37 cellular contexts compared by ENCODE assay signal in genomic region chr3:10651506-10651905, GRCh38.
DNase-seq lines count a peak whose midpoint lies in the region; ATAC-seq, FAIRE-seq and TF ChIP-seq lines count a peak whose summit lies in the region.
"Had no signal": no experiment of that assay in that cellular context is flagged by ENCODE, and none has a peak within 500 bp of the region (broad histone marks: within the 10 kb centered on the region; RNA-seq: fewer than 3 reads in every experiment).

No MANE protein-coding gene starts in this region.

- H3K27ac Mint-ChIP-seq in naive thymus-derived CD4-positive, alpha-beta T cell: no peak overlapping the region
- H3K27ac Mint-ChIP-seq in stimulated activated naive CD8-positive, alpha-beta T cell treated with anti-CD3 and anti-CD28 coated beads, Interleukin-15, amount 100 ng/mL, for 72 hours: no peak overlapping the region
- H3K27ac Mint-ChIP-seq: B cell; CD14-positive monocyte; CD4-positive, alpha-beta memory T cell; CD4-positive, alpha-beta T cell; CD8-positive, alpha-beta T cell had no signal

- H3K4me2 ChIP-seq in IMR-90 (ENCODE audit: low read depth, low read length): no peak overlapping the region
- no peak overlapping the region for H3K4me2 ChIP-seq in K562 (ENCODE audit: insufficient read depth, low read length)
- H3K4me2 ChIP-seq: A549; BLaER1; BLaER1 treated with 17β-estradiol and CSF1 and Interleukin-3, amounts not matched to agents 10 nM and 100 nM had no signal

- no peaks in the 10 kb centered on the region for H3K79me2 ChIP-seq in K562 (ENCODE audit: control insufficient read depth, insufficient read depth, low read length)

- POLR2A ChIA-PET in HEK293 (lab: Yijun Ruan, JAX): no interaction called here
- POLR2A ChIA-PET in IMR-90 (lab: Charles Lee; ENCODE audit: unreplicated experiment): no interaction called here
- POLR2A ChIA-PET in K562 (lab: Yijun Ruan, JAX): interaction anchor here (0.7 kb wide), 1 partner anchor 29 kb away, joined by 3 read pairs; no protein-coding TSS in a partner anchor
- POLR2A ChIA-PET in naive thymus-derived CD4-positive, alpha-beta T cell (lab: Charles Lee): no interaction called here

- no peak overlapping the region for H2AFZ ChIP-seq in IMR-90 (replicated peaks; ENCODE audit: low read length, poor library complexity)
- H2AFZ ChIP-seq in K562 (ENCODE audit: low read depth, low read length): no peak overlapping the region

- in situ Hi-C loops in IMR-90 (cut with MboI; ENCODE audit: low sequenced_read_pairs): no loop called here
- in situ Hi-C loops in K562 (cut with MboI): no loop called here

- no peak for DNase-seq in IMR-90
- no peak for DNase-seq in K562 (ENCODE audit: extremely low read depth in 1 of 4, low spot score in 3 of 4)
- DNase-seq in left lobe of liver (ENCODE audit: low spot score): peak; percentile 6
- no peak for DNase-seq in naive thymus-derived CD4-positive, alpha-beta T cell
- no peak for DNase-seq in NCI-H2081 (lab: John Stamatoyannopoulos, UW)
- no peak for DNase-seq in NCI-H446 (lab: John Stamatoyannopoulos, UW)
- DNase-seq in stimulated activated naive CD8-positive, alpha-beta T cell treated with anti-CD3 and anti-CD28 coated beads, Interleukin-15, amount 100 ng/mL, for 72 hours: no peak
- DNase-seq: 8988T; ACHN; AML-193; BE2C; C1 segment of cervical spinal cord; Caco-2; Calu3; CD4-positive, alpha-beta memory T cell; CD4-positive, alpha-beta T cell; CD4-positive, CD25-positive, alpha-beta regulatory T cell; CD8-positive, alpha-beta memory T cell; COR-L47; DMS 273 treated with DMSO at 0.1 percent for 48 hours; DMS153; DMS53; DMS79; DMS79 treated with DMSO at 0.1 percent for 48 hours; DND-41; EL had no signal

- H3K9me3 ChIP-seq in HEK293 (ENCODE audit: control insufficient read depth, insufficient read depth, low read depth, low read length) (no peaks in the 10 kb centered on the region), IMR-90 (ENCODE audit: control insufficient read depth, insufficient read depth, low read length) (no peaks in the 10 kb centered on the region), K562 (replicated peaks; ENCODE audit: control insufficient read depth, insufficient read depth, low read depth, low read length) (no peaks in the 10 kb centered on the region)
- H3K9me3 ChIP-seq in naive thymus-derived CD4-positive, alpha-beta T cell (ENCODE audit: control insufficient read depth in 2 of 3, low read length in 3 of 3): no peaks in the 10 kb centered on the region
- H3K9me3 ChIP-seq: A549, BE2C, BLaER1, Caco-2 had no signal

- peaks cover 0 to 8% (median 1%) of the 10 kb centered on the region in 11 donors for H3K9me3 Mint-ChIP-seq in naive thymus-derived CD4-positive, alpha-beta T cell
- peaks cover 0 to 4% of the 10 kb centered on the region in 2 donors for H3K9me3 Mint-ChIP-seq in stimulated activated naive CD8-positive, alpha-beta T cell treated with anti-CD3 and anti-CD28 coated beads, Interleukin-15, amount 100 ng/mL, for 72 hours

- BruUV-seq in IMR-90 (replicated peaks; lab: Mats Ljungman, UMichigan) (no TSS peak), K562 (replicated peaks; lab: Mats Ljungman, UMichigan) (no TSS peak)

- H3K27me3 ChIP-seq in IMR-90 (ENCODE audit: control insufficient read depth, insufficient read depth, low read length) (0 out of 2 replicates have a peak, but pooled peaks cover 2% of the 10 kb centered on the region), K562 (ENCODE audit: control insufficient read depth in 2 of 2, insufficient read depth in 2 of 2, low read length in 2 of 2) (peaks cover 2 to 10% of the 10 kb centered on the region in 2 experiments; a peak in 2 of 5 replicates)
- no peaks in the 10 kb centered on the region for H3K27me3 ChIP-seq in naive thymus-derived CD4-positive, alpha-beta T cell (ENCODE audit: control insufficient read depth in 2 of 2, insufficient read depth in 2 of 2, low read length in 2 of 2)
- H3K27me3 ChIP-seq: BE2C; BLaER1; BLaER1 treated with 17β-estradiol and CSF1 and Interleukin-3, amounts not matched to agents 10 nM and 100 nM had no signal

- no peak overlapping the region for H4K5ac ChIP-seq in IMR-90 (ENCODE audit: low read depth, low read length)

- H2BK15ac ChIP-seq in IMR-90 (ENCODE audit: low read depth, low read length): no peak overlapping the region

- H3K4me1 Mint-ChIP-seq in naive thymus-derived CD4-positive, alpha-beta T cell: no peaks in the 10 kb centered on the region
- no peaks in the 10 kb centered on the region for H3K4me1 Mint-ChIP-seq in stimulated activated naive CD8-positive, alpha-beta T cell treated with anti-CD3 and anti-CD28 coated beads, Interleukin-15, amount 100 ng/mL, for 72 hours
- H3K4me1 Mint-ChIP-seq: B cell; CD14-positive monocyte; CD4-positive, alpha-beta memory T cell; CD4-positive, CD25-positive, alpha-beta regulatory T cell; CD8-positive, alpha-beta memory T cell had no signal

- dilution Hi-C loops in IMR-90 (cut with HindIII; ENCODE audit: low sequenced_read_pairs, unreplicated experiment): no loop called here

- no peak overlapping the region for H2BK120ac ChIP-seq in IMR-90 (ENCODE audit: low read depth, low read length)

- no peak overlapping the region for H3K9ac ChIP-seq in IMR-90 (ENCODE audit: low read depth, low read length)
- no peak overlapping the region for H3K9ac ChIP-seq in K562 (ENCODE audit: insufficient read depth in 1 of 2, low read depth in 2 of 2, low read length in 2 of 2)
- H3K9ac ChIP-seq: BLaER1; BLaER1 treated with 17β-estradiol and CSF1 and Interleukin-3, amounts not matched to agents 10 nM and 100 nM had no signal

- no peak for ATAC-seq in IMR-90 (ENCODE audit: low read depth)
- no peak for ATAC-seq in K562
- ATAC-seq in left lobe of liver: no peak
- ATAC-seq in naive thymus-derived CD4-positive, alpha-beta T cell: no peak
- no peak for ATAC-seq in stimulated activated naive CD8-positive, alpha-beta T cell treated with anti-CD3 and anti-CD28 coated beads, Interleukin-15, amount 100 ng/mL, for 72 hours
- ATAC-seq: A549; CD8-positive, alpha-beta T cell had no signal

- no peaks in the 10 kb centered on the region for H3K79me1 ChIP-seq in IMR-90 (ENCODE audit: low read depth in 1 of 2, low read length in 2 of 2)

- intact Hi-C loops in IMR-90 (cut with micrococcal nuclease) (no loop called here), K562 (cut with micrococcal nuclease) (no loop called here)
- intact Hi-C loops in naive thymus-derived CD4-positive, alpha-beta T cell (cut with micrococcal nuclease): no loop called here

- no peak overlapping the region for H4K8ac ChIP-seq in IMR-90 (ENCODE audit: low read depth in 2 of 2, low read length in 2 of 2)

- H3K9me1 ChIP-seq in IMR-90 (ENCODE audit: insufficient read depth, low read length): no peaks in the 10 kb centered on the region
- no peaks in the 10 kb centered on the region for H3K9me1 ChIP-seq in K562 (ENCODE audit: control insufficient read depth, insufficient read depth, low read length)

- TF ChIP-seq EP300 in K562 (IDR thresholded peaks at IDR 0.05; ENCODE audit: low read length): no peak

- FAIRE-seq in K562 (lab: Jason Lieb, UNC): no peak
- FAIRE-seq: A204.1, A549, D721Med had no signal

- H3K23ac ChIP-seq in IMR-90 (ENCODE audit: low read depth, low read length): no peak overlapping the region

- H2AK9ac ChIP-seq in IMR-90 (replicated peaks; ENCODE audit: low read depth, low read length, poor library complexity): no peak overlapping the region

- H3K4me3 ChIP-seq in HEK293 (ENCODE audit: low read depth, low read length) (no peak overlapping the region), IMR-90 (ENCODE audit: insufficient read depth, low read depth, low read length) (no peak overlapping the region), K562 (no peak overlapping the region)
- H3K4me3 ChIP-seq in naive thymus-derived CD4-positive, alpha-beta T cell (ENCODE audit: low read length): no peak overlapping the region
- H3K4me3 ChIP-seq: A549; BLaER1; BLaER1 treated with 17β-estradiol and CSF1 and Interleukin-3, amounts not matched to agents 10 nM and 100 nM had no signal

- no peaks in the 10 kb centered on the region for H3K36me3 ChIP-seq in HEK293 (ENCODE audit: control insufficient read depth in 2 of 2, insufficient read depth in 1 of 2, low read length in 2 of 2)
- no peaks in the 10 kb centered on the region for H3K36me3 ChIP-seq in IMR-90 (ENCODE audit: control insufficient read depth, insufficient read depth, low read length)
- no peaks in the 10 kb centered on the region for H3K36me3 ChIP-seq in K562 (ENCODE audit: control insufficient read depth, insufficient read depth, low read length)
- no peaks in the 10 kb centered on the region for H3K36me3 ChIP-seq in naive thymus-derived CD4-positive, alpha-beta T cell (ENCODE audit: control insufficient read depth in 2 of 3, insufficient read depth in 3 of 3, low read length in 3 of 3)
- H3K36me3 ChIP-seq: BE2C; BLaER1; BLaER1 treated with 17β-estradiol and CSF1 and Interleukin-3, amounts not matched to agents 10 nM and 100 nM had no signal

- no peak overlapping the region for H3K56ac ChIP-seq in IMR-90 (ENCODE audit: extremely low read depth, insufficient read depth, low read length)

- H2BK20ac ChIP-seq in IMR-90 (ENCODE audit: low read depth, low read length): no peak overlapping the region

- no peak for TF ChIP-seq POLR2A in IMR-90 (IDR thresholded peaks at IDR 0.05; ENCODE audit: low read depth, low read length)
- TF ChIP-seq POLR2A in K562 (conservative IDR thresholded peaks at IDR 0.05): no peak

- no peak overlapping the region for H4K91ac ChIP-seq in IMR-90 (ENCODE audit: insufficient read depth, low read depth, low read length)

- H4K20me1 ChIP-seq in IMR-90 (ENCODE audit: insufficient read depth, low read length) (no peaks in the 10 kb centered on the region), K562 (replicated peaks; ENCODE audit: control insufficient read depth, insufficient read depth, low read length) (no peaks in the 10 kb centered on the region)
- H4K20me1 ChIP-seq: BLaER1; BLaER1 treated with 17β-estradiol and CSF1 and Interleukin-3, amounts not matched to agents 10 nM and 100 nM had no signal

- TF ChIP-seq RAD21 in IMR-90 (IDR thresholded peaks at IDR 0.05; ENCODE audit: low read length) (no peak), K562 (CRISPR knock-in tag; conservative IDR thresholded peaks at IDR 0.05 in 1 of 2, IDR thresholded peaks at IDR 0.05 in 1 of 2) (no peak)

- peaks cover 2 to 28% (median 16%) of the 10 kb centered on the region in 5 donors for H3K27me3 Mint-ChIP-seq in naive thymus-derived CD4-positive, alpha-beta T cell
- peaks cover 13% of the 10 kb centered on the region for H3K27me3 Mint-ChIP-seq in stimulated activated naive CD8-positive, alpha-beta T cell treated with anti-CD3 and anti-CD28 coated beads, Interleukin-15, amount 100 ng/mL, for 72 hours

- H3K27ac ChIP-seq in HEK293 (ENCODE audit: extremely low read depth, low read depth, low read length) (no peak overlapping the region), IMR-90 (ENCODE audit: insufficient read depth, low read length) (no peak overlapping the region), K562 (ENCODE audit: extremely low read depth, low read depth, low read length) (no peak overlapping the region)
- no peak overlapping the region for H3K27ac ChIP-seq in naive thymus-derived CD4-positive, alpha-beta T cell (ENCODE audit: low read depth, low read length)
- H3K27ac ChIP-seq: 22Rv1; A549; BLaER1; BLaER1 treated with 17β-estradiol and CSF1 and Interleukin-3, amounts not matched to agents 10 nM and 100 nM; C4-2B had no signal

- H3K18ac ChIP-seq in IMR-90 (ENCODE audit: low read depth, low read length): no peak overlapping the region

- no peak overlapping the region for H3K4me3 Mint-ChIP-seq in naive thymus-derived CD4-positive, alpha-beta T cell
- no peak overlapping the region for H3K4me3 Mint-ChIP-seq in stimulated activated naive CD8-positive, alpha-beta T cell treated with anti-CD3 and anti-CD28 coated beads, Interleukin-15, amount 100 ng/mL, for 72 hours
- H3K4me3 Mint-ChIP-seq: B cell; CD14-positive monocyte; CD4-positive, alpha-beta memory T cell; CD4-positive, alpha-beta T cell; CD4-positive, CD25-positive, alpha-beta regulatory T cell; CD8-positive, alpha-beta memory T cell; CD8-positive, alpha-beta T cell had no signal

- H3K14ac ChIP-seq in IMR-90 (replicated peaks; ENCODE audit: low read depth, low read length): no peak overlapping the region

- CTCF ChIA-PET in HEK293 (lab: Yijun Ruan, JAX) (interaction anchor here (0.6 kb wide), 1 partner anchor 1071 kb away, joined by 3 read pairs; no protein-coding TSS in a partner anchor), IMR-90 (lab: Yijun Ruan, JAX) (no interaction called here), K562 (lab: Yijun Ruan, JAX; ENCODE audit: low intra/inter-chr PET ratio) (no interaction called here)
- CTCF ChIA-PET in naive thymus-derived CD4-positive, alpha-beta T cell (lab: Charles Lee): no interaction called here

- no peak for TF ChIP-seq CTCF in HEK293 (tag by site-specific recombination; IDR thresholded peaks at IDR 0.05)
- no peak for TF ChIP-seq CTCF in IMR-90 (conservative IDR thresholded peaks at IDR 0.05; ENCODE audit: low read depth, low read length)
- no peak for TF ChIP-seq CTCF in K562 (IDR thresholded peaks at IDR 0.05 in 2 of 3, conservative IDR thresholded peaks at IDR 0.05 in 1 of 3; ENCODE audit: insufficient read depth in 2 of 3, low read depth in 1 of 3, low read length in 3 of 3)

- no peaks in the 10 kb centered on the region for H3K4me1 ChIP-seq in HEK293 (ENCODE audit: control insufficient read depth, insufficient read depth, low read length)
- no peaks in the 10 kb centered on the region for H3K4me1 ChIP-seq in IMR-90 (ENCODE audit: control insufficient read depth, insufficient read depth, low read length)
- H3K4me1 ChIP-seq in K562 (replicated peaks in 1 of 2; ENCODE audit: control insufficient read depth in 2 of 2, insufficient read depth in 2 of 2, low read length in 2 of 2): no peaks in the 10 kb centered on the region
- no peaks in the 10 kb centered on the region for H3K4me1 ChIP-seq in naive thymus-derived CD4-positive, alpha-beta T cell (ENCODE audit: control insufficient read depth in 2 of 2, insufficient read depth in 2 of 2, low read length in 2 of 2)
- H3K4me1 ChIP-seq: A549, BE2C, Caco-2 had no signal

- no peak overlapping the region for H3K4ac ChIP-seq in IMR-90 (ENCODE audit: low read depth, low read length)

- H3K36me3 Mint-ChIP-seq in naive thymus-derived CD4-positive, alpha-beta T cell: no peaks in the 10 kb centered on the region
- H3K36me3 Mint-ChIP-seq: CD14-positive monocyte; CD4-positive, alpha-beta memory T cell; CD4-positive, CD25-positive, alpha-beta regulatory T cell; CD8-positive, alpha-beta T cell had no signal

- H2AK5ac ChIP-seq in IMR-90 (ENCODE audit: low read depth, low read length): no peak overlapping the region

- H2BK5ac ChIP-seq in IMR-90 (ENCODE audit: low read depth, low read length, poor library complexity, severe bottlenecking): peak overlapping the region; percentile 45
